In the genomic region with DNA sequence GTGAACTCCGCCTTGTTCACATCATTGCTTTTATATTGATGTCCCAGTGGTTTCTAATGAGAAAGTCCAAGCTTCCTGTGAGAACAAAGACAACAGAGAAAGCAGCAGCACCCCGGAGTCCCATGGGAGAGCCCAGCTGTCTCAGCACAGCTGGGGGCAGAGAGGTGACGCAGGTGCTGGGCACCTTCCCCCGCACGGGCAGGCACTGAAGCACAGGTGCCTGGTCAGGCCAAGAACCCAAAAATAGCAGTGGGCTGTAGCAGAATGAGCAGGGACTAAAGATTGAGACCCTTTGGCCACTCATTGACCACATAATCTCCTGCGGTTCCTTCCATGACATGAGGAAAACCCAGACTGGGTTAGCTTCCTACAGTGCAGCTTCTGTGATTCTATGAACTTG, we compare ENCODE assay signal across 13 cellular contexts. TPM values are rescaled to one million over a fixed set of nuclear protein-coding genes. Genes with fewer than 3 reads are reported as not detected.
DNase-seq lines count a peak whose midpoint lies in the region; ATAC-seq lines count a peak whose summit lies in the region.
"Had no signal": no experiment of that assay in that cellular context is flagged by ENCODE, and none has a peak within 500 bp of the region (broad histone marks: within the 10 kb centered on the region; RNA-seq: fewer than 3 reads in every experiment).

No MANE protein-coding gene starts in this region.

- no peak overlapping the region for H3K4me2 ChIP-seq in neuronal stem cell (ENCODE audit: insufficient read depth, low read length, poor library complexity, severe bottlenecking)

- H4K8ac ChIP-seq in neuronal stem cell (ENCODE audit: low read depth, low read length) = no peak overlapping the region

- H3K27ac ChIP-seq in neuronal stem cell (replicated peaks; ENCODE audit: low read length) = no peak overlapping the region
- H3K27ac ChIP-seq: heart right ventricle had no signal

- H2BK120ac ChIP-seq in neuronal stem cell (ENCODE audit: low read depth, low read length) = no peak overlapping the region

- H3K9me3 ChIP-seq in neuronal stem cell (replicated peaks in 1 of 2; ENCODE audit: control insufficient read depth in 2 of 2, insufficient read depth in 1 of 2, low read depth in 1 of 2, low read length in 2 of 2) = peaks cover 2 to 8% of the 10 kb centered on the region in 2 donors

- no peak overlapping the region for H2BK15ac ChIP-seq in neuronal stem cell (ENCODE audit: low read length)

- no peaks in the 10 kb centered on the region for H3K79me1 ChIP-seq in neuronal stem cell (ENCODE audit: low read depth, low read length)

- ATAC-seq in GM19452 (IDR thresholded peaks at IDR 0.05; ENCODE audit: unreplicated experiment) (peak; percentile 96), HG02943 (IDR thresholded peaks at IDR 0.05; ENCODE audit: low read depth, unreplicated experiment) (peak; percentile 93)
- ATAC-seq: heart right ventricle had no signal

- H2AK5ac ChIP-seq in neuronal stem cell (ENCODE audit: low read depth, low read length) = no peak overlapping the region

- no peak overlapping the region for H3K4ac ChIP-seq in neuronal stem cell (ENCODE audit: low read length)

- no peak overlapping the region for H2AFZ ChIP-seq in neuronal stem cell (ENCODE audit: low read length)

- no peak overlapping the region for H3K14ac ChIP-seq in neuronal stem cell (ENCODE audit: low read length)

- no peak overlapping the region for H4K91ac ChIP-seq in neuronal stem cell (ENCODE audit: low read depth, low read length, poor library complexity)

- no peaks in the 10 kb centered on the region for H3K4me1 ChIP-seq in neuronal stem cell (ENCODE audit: control insufficient read depth in 2 of 2, insufficient read depth in 1 of 2, low read depth in 1 of 2, low read length in 2 of 2)
- H3K4me1 ChIP-seq: heart right ventricle had no signal

- H3K23ac ChIP-seq in neuronal stem cell (ENCODE audit: low read depth, low read length, poor library complexity) = no peak overlapping the region

- peaks cover 4 to 34% of the 10 kb centered on the region in 2 donors for H3K36me3 ChIP-seq in neuronal stem cell (replicated peaks in 1 of 2; ENCODE audit: control insufficient read depth in 2 of 2, insufficient read depth in 2 of 2, low read length in 2 of 2)

- no peak overlapping the region for H2BK12ac ChIP-seq in neuronal stem cell (ENCODE audit: low read length)

- no peak overlapping the region for H2BK5ac ChIP-seq in neuronal stem cell (ENCODE audit: low read length)

- WGBS in neuronal stem cell (ENCODE audit: extremely low coverage in 2 of 2, insufficient read length in 2 of 2, insufficient replicate concordance in 1 of 2), 2 donors = no CpG with 5 or more reads among the region's 6 CpGs

- no peak overlapping the region for H3K9ac ChIP-seq in neuronal stem cell (ENCODE audit: low read depth, low read length, poor library complexity)

- H3K4me3 ChIP-seq in neuronal stem cell (ENCODE audit: low read length in 2 of 2) = no peak overlapping the region
- H3K4me3 ChIP-seq: heart right ventricle had no signal

- no peaks in the 10 kb centered on the region for H3K27me3 ChIP-seq in neuronal stem cell (ENCODE audit: control insufficient read depth in 3 of 3, insufficient read depth in 3 of 3, low read depth in 1 of 3, low read length in 3 of 3)
- H3K27me3 ChIP-seq: heart right ventricle had no signal

- H3K18ac ChIP-seq in neuronal stem cell (ENCODE audit: low read length) = no peak overlapping the region

- DNase-seq in DMS153 (lab: John Stamatoyannopoulos, UW) (peak; percentile 98), NCI-H1417 treated with DMSO at 0.1 percent for 48 hours (lab: John Stamatoyannopoulos, UW) (peak; percentile 55), NCI-H2227 treated with DMSO at 0.1 percent for 48 hours (lab: John Stamatoyannopoulos, UW) (no peak), neuronal stem cell (ENCODE audit: low spot score) (no peak)
- DNase-seq in activated CD4-positive, alpha-beta T cell treated with anti-CD3 and anti-CD28 coated beads, Interleukin-2, amount 50 U/mL, for 48 hours = no peak
- no peak for DNase-seq in stimulated activated CD4-positive, alpha-beta T cell treated with anti-CD3 and anti-CD28 coated beads, Interleukin-4, amount 100 ng/mL, for 24 hours
- DNase-seq: ACHN; activated effector memory CD4-positive, alpha-beta T cell treated with Interleukin-2 at 50 U/mL for 16 hours; heart right ventricle; NCI-H748 treated with DMSO at 0.1 percent for 48 hours; T1000 had no signal

RNA-seq across cellular contexts. Expression of a gene that starts 18.8 kb away (rescaled TPM):
- 10.9 TPM for polyA plus RNA-seq in neuronal stem cell (2013, experiment 1 of 2)
- 10.5 TPM for polyA plus RNA-seq in neuronal stem cell (2013, experiment 2 of 2)

RNA-seq across cellular contexts. Expression of a gene that starts 19.2 kb away (rescaled TPM):
- 21.5 TPM for polyA plus RNA-seq in neuronal stem cell (2013, experiment 1 of 2)
- polyA plus RNA-seq in neuronal stem cell (2013, experiment 2 of 2) = 21.4 TPM

Comparison
In these comparisons a context has a peak if more than half of its experiments do, and no peak if none do; other contexts are left out.
1. DNase-seq: peak in DMS153 (single experiment) and NCI-H1417 treated with DMSO at 0.1 percent for 48 hours (single experiment); none in activated CD4-positive, alpha-beta T cell treated with anti-CD3 and anti-CD28 coated beads, Interleukin-2, amount 50 U/mL, for 48 hours (0 of 2), NCI-H2227 treated with DMSO at 0.1 percent for 48 hours (single experiment), stimulated activated CD4-positive, alpha-beta T cell treated with anti-CD3 and anti-CD28 coated beads, Interleukin-4, amount 100 ng/mL, for 24 hours (single experiment) and neuronal stem cell (single experiment).